ENCODE assay signal across 1 cellular context in genomic region chr1:53125623-53126360, GRCh38.
TF ChIP-seq lines count a peak whose summit lies in the region.

No MANE protein-coding gene starts in this region.

TF ChIP-seq in GM23338, 12 proteins besides CTCF, POLR2A, EP300 and RAD21 (continued from another document):
- TF ChIP-seq, protein P1, sequence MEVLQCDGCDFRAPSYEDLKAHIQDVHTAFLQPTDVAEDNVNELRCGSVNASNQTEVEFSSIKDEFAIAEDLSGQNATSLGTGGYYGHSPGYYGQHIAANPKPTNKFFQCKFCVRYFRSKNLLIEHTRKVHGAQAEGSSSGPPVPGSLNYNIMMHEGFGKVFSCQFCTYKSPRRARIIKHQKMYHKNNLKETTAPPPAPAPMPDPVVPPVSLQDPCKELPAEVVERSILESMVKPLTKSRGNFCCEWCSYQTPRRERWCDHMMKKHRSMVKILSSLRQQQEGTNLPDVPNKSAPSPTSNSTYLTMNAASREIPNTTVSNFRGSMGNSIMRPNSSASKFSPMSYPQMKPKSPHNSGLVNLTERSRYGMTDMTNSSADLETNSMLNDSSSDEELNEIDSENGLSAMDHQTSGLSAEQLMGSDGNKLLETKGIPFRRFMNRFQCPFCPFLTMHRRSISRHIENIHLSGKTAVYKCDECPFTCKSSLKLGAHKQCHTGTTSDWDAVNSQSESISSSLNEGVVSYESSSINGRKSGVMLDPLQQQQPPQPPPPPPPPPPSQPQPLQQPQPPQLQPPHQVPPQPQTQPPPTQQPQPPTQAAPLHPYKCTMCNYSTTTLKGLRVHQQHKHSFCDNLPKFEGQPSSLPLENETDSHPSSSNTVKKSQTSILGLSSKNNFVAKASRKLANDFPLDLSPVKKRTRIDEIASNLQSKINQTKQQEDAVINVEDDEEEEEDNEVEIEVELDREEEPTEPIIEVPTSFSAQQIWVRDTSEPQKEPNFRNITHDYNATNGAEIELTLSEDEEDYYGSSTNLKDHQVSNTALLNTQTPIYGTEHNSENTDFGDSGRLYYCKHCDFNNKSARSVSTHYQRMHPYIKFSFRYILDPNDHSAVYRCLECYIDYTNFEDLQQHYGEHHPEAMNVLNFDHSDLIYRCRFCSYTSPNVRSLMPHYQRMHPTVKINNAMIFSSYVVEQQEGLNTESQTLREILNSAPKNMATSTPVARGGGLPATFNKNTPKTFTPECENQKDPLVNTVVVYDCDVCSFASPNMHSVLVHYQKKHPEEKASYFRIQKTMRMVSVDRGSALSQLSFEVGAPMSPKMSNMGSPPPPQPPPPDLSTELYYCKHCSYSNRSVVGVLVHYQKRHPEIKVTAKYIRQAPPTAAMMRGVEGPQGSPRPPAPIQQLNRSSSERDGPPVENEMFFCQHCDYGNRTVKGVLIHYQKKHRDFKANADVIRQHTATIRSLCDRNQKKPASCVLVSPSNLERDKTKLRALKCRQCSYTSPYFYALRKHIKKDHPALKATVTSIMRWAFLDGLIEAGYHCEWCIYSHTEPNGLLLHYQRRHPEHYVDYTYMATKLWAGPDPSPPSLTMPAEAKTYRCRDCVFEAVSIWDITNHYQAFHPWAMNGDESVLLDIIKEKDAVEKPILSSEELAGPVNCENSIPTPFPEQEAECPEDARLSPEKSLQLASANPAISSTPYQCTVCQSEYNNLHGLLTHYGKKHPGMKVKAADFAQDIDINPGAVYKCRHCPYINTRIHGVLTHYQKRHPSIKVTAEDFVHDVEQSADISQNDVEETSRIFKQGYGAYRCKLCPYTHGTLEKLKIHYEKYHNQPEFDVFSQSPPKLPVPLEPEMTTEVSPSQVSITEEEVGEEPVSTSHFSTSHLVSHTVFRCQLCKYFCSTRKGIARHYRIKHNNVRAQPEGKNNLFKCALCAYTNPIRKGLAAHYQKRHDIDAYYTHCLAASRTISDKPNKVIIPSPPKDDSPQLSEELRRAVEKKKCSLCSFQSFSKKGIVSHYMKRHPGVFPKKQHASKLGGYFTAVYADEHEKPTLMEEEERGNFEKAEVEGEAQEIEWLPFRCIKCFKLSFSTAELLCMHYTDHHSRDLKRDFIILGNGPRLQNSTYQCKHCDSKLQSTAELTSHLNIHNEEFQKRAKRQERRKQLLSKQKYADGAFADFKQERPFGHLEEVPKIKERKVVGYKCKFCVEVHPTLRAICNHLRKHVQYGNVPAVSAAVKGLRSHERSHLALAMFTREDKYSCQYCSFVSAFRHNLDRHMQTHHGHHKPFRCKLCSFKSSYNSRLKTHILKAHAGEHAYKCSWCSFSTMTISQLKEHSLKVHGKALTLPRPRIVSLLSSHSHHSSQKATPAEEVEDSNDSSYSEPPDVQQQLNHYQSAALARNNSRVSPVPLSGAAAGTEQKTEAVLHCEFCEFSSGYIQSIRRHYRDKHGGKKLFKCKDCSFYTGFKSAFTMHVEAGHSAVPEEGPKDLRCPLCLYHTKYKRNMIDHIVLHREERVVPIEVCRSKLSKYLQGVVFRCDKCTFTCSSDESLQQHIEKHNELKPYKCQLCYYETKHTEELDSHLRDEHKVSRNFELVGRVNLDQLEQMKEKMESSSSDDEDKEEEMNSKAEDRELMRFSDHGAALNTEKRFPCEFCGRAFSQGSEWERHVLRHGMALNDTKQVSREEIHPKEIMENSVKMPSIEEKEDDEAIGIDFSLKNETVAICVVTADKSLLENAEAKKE (CRISPR knock-in tag; IDR thresholded peaks at IDR 0.05): no peak
- TF ChIP-seq ETS1 (IDR thresholded peaks at IDR 0.05): no peak
- no peak for TF ChIP-seq JUNB (IDR thresholded peaks at IDR 0.05; ENCODE audit: unreplicated experiment)
- TF ChIP-seq ZNF114 (CRISPR knock-in tag; IDR thresholded peaks at IDR 0.05): no peak
- TF ChIP-seq, protein P2, sequence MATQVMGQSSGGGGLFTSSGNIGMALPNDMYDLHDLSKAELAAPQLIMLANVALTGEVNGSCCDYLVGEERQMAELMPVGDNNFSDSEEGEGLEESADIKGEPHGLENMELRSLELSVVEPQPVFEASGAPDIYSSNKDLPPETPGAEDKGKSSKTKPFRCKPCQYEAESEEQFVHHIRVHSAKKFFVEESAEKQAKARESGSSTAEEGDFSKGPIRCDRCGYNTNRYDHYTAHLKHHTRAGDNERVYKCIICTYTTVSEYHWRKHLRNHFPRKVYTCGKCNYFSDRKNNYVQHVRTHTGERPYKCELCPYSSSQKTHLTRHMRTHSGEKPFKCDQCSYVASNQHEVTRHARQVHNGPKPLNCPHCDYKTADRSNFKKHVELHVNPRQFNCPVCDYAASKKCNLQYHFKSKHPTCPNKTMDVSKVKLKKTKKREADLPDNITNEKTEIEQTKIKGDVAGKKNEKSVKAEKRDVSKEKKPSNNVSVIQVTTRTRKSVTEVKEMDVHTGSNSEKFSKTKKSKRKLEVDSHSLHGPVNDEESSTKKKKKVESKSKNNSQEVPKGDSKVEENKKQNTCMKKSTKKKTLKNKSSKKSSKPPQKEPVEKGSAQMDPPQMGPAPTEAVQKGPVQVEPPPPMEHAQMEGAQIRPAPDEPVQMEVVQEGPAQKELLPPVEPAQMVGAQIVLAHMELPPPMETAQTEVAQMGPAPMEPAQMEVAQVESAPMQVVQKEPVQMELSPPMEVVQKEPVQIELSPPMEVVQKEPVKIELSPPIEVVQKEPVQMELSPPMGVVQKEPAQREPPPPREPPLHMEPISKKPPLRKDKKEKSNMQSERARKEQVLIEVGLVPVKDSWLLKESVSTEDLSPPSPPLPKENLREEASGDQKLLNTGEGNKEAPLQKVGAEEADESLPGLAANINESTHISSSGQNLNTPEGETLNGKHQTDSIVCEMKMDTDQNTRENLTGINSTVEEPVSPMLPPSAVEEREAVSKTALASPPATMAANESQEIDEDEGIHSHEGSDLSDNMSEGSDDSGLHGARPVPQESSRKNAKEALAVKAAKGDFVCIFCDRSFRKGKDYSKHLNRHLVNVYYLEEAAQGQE (IDR thresholded peaks at IDR 0.05; ENCODE audit: unreplicated experiment): no peak
- no peak for TF ChIP-seq NANOG (IDR thresholded peaks at IDR 0.05; ENCODE audit: borderline replicate concordance)
- no peak for TF ChIP-seq CREB1 (CRISPR knock-in tag; IDR thresholded peaks at IDR 0.05; ENCODE audit: low read depth)
- no peak for TF ChIP-seq EZH2phosphoT487 (IDR thresholded peaks at IDR 0.05; ENCODE audit: unreplicated experiment)
- TF ChIP-seq ZNF331 (CRISPR knock-in tag; IDR thresholded peaks at IDR 0.05; ENCODE audit: low read depth): no peak
